In the genomic region with DNA sequence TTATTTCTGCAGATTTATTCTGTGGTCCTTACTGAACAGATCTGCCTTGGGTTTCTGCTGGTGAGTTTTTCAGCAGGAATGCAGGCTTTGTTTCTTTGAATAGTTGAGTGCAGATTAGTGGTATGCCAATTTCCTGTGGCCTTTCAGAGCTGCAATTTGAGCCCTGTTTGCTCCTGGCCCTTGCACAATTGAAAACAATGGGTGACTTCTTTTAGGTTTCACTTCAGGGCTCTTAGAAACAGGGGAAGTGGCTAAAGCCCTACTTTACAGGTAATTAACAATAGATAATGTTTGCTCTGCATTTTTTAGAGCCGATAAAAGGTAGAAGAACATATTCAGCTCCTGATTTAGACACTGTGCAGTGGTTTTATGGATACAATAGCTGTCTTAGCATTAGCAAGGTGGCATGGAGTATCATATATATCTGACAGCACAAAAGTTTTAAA, we compare ENCODE assay signal across 1 cellular context.
TF ChIP-seq lines count a peak whose summit lies in the region.

No MANE protein-coding gene starts in this region.

TF ChIP-seq in HepG2, 621 proteins besides CTCF, POLR2A, EP300 and RAD21 (continued from another document and continues in another):
- TF ChIP-seq, protein P1, sequence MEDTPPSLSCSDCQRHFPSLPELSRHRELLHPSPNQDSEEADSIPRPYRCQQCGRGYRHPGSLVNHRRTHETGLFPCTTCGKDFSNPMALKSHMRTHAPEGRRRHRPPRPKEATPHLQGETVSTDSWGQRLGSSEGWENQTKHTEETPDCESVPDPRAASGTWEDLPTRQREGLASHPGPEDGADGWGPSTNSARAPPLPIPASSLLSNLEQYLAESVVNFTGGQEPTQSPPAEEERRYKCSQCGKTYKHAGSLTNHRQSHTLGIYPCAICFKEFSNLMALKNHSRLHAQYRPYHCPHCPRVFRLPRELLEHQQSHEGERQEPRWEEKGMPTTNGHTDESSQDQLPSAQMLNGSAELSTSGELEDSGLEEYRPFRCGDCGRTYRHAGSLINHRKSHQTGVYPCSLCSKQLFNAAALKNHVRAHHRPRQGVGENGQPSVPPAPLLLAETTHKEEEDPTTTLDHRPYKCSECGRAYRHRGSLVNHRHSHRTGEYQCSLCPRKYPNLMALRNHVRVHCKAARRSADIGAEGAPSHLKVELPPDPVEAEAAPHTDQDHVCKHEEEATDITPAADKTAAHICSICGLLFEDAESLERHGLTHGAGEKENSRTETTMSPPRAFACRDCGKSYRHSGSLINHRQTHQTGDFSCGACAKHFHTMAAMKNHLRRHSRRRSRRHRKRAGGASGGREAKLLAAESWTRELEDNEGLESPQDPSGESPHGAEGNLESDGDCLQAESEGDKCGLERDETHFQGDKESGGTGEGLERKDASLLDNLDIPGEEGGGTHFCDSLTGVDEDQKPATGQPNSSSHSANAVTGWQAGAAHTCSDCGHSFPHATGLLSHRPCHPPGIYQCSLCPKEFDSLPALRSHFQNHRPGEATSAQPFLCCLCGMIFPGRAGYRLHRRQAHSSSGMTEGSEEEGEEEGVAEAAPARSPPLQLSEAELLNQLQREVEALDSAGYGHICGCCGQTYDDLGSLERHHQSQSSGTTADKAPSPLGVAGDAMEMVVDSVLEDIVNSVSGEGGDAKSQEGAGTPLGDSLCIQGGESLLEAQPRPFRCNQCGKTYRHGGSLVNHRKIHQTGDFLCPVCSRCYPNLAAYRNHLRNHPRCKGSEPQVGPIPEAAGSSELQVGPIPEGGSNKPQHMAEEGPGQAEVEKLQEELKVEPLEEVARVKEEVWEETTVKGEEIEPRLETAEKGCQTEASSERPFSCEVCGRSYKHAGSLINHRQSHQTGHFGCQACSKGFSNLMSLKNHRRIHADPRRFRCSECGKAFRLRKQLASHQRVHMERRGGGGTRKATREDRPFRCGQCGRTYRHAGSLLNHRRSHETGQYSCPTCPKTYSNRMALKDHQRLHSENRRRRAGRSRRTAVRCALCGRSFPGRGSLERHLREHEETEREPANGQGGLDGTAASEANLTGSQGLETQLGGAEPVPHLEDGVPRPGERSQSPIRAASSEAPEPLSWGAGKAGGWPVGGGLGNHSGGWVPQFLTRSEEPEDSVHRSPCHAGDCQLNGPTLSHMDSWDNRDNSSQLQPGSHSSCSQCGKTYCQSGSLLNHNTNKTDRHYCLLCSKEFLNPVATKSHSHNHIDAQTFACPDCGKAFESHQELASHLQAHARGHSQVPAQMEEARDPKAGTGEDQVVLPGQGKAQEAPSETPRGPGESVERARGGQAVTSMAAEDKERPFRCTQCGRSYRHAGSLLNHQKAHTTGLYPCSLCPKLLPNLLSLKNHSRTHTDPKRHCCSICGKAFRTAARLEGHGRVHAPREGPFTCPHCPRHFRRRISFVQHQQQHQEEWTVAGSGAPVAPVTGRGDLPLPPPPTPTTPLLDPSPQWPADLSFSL (CRISPR knock-in tag; IDR thresholded peaks at IDR 0.05): 0 out of 2 replicates have a peak, but pooled peaks have one; percentile 34
- TF ChIP-seq, protein P2, sequence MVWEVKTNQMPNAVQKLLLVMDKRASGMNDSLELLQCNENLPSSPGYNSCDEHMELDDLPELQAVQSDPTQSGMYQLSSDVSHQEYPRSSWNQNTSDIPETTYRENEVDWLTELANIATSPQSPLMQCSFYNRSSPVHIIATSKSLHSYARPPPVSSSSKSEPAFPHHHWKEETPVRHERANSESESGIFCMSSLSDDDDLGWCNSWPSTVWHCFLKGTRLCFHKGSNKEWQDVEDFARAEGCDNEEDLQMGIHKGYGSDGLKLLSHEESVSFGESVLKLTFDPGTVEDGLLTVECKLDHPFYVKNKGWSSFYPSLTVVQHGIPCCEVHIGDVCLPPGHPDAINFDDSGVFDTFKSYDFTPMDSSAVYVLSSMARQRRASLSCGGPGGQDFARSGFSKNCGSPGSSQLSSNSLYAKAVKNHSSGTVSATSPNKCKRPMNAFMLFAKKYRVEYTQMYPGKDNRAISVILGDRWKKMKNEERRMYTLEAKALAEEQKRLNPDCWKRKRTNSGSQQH (CRISPR knock-in tag; IDR thresholded peaks at IDR 0.05; ENCODE audit: low read depth): no peak
- TF ChIP-seq RXRA (CRISPR knock-in tag; IDR thresholded peaks at IDR 0.05) (peak; percentile 30; the same call in 1 of the 2 replicates), ASH2L (IDR thresholded peaks at IDR 0.05; ENCODE audit: insufficient read length, low read depth, low read length) (peak; percentile 65), XRCC5 (optimal IDR thresholded peaks at IDR 0.05; ENCODE audit: low read length) (peak; percentile 37), ZNF510 (CRISPR knock-in tag; IDR thresholded peaks at IDR 0.05; ENCODE audit: low read depth) (no peak), ZNF232 (CRISPR knock-in tag; IDR thresholded peaks at IDR 0.05; ENCODE audit: borderline replicate concordance) (peak; percentile 35; the same call in 1 of the 2 replicates), ZNF768 (CRISPR knock-in tag; IDR thresholded peaks at IDR 0.05) (no peak), NR2F1 (CRISPR knock-in tag; IDR thresholded peaks at IDR 0.05) (peak in 1 of 2 experiments; percentile 11; a peak in 1 of 4 replicates), ZC3H13 (CRISPR knock-in tag; IDR thresholded peaks at IDR 0.05) (no peak; the same call in 1 of the 2 replicates), ZNF839 (CRISPR knock-in tag; IDR thresholded peaks at IDR 0.05; ENCODE audit: borderline replicate concordance) (no peak), NR2F2 (IDR thresholded peaks at IDR 0.05; ENCODE audit: borderline replicate concordance, low read depth) (peak; percentile 81), MLLT10 (CRISPR knock-in tag; IDR thresholded peaks at IDR 0.05) (no peak), MTF1 (CRISPR knock-in tag; IDR thresholded peaks at IDR 0.05) (no peak), JUN (CRISPR knock-in tag; IDR thresholded peaks at IDR 0.05) (peak; percentile 46; the same call in 1 of the 2 replicates), CAMTA2 (CRISPR knock-in tag; IDR thresholded peaks at IDR 0.05; ENCODE audit: borderline replicate concordance) (no peak), RARA (CRISPR knock-in tag; IDR thresholded peaks at IDR 0.05) (peak; percentile 76), NFE2L2 (IDR thresholded peaks at IDR 0.05; ENCODE audit: low read length) (no peak), PITX1 (CRISPR knock-in tag; IDR thresholded peaks at IDR 0.05) (peak; percentile 91), ELF1 (CRISPR knock-in tag; IDR thresholded peaks at IDR 0.05) (no peak), CENPX (CRISPR knock-in tag; IDR thresholded peaks at IDR 0.05) (no peak), ZNF460 (CRISPR knock-in tag; IDR thresholded peaks at IDR 0.05; ENCODE audit: borderline replicate concordance) (no peak), GABPB1 (CRISPR knock-in tag; IDR thresholded peaks at IDR 0.05) (peak; percentile 30; the same call in 1 of the 2 replicates), ZFYVE20 (CRISPR knock-in tag; IDR thresholded peaks at IDR 0.05; ENCODE audit: borderline replicate concordance, low read depth) (no peak), ZNF773 (CRISPR knock-in tag; IDR thresholded peaks at IDR 0.05; ENCODE audit: borderline replicate concordance) (no peak), NFKBIZ (CRISPR knock-in tag; IDR thresholded peaks at IDR 0.05) (0 out of 2 replicates have a peak, but pooled peaks have one; percentile 47), KAT8 (CRISPR knock-in tag; IDR thresholded peaks at IDR 0.05) (peak; percentile 72), ZNF3 (CRISPR knock-in tag; IDR thresholded peaks at IDR 0.05) (peak; percentile 90), SMAD3 (CRISPR knock-in tag; IDR thresholded peaks at IDR 0.05) (peak; percentile 66; the same call in 1 of the 2 replicates), ZNF124 (CRISPR knock-in tag; IDR thresholded peaks at IDR 0.05) (0 out of 2 replicates have a peak, but pooled peaks have one; percentile 27), ISX (CRISPR knock-in tag; conservative IDR thresholded peaks at IDR 0.05) (no peak), MBD4 (IDR thresholded peaks at IDR 0.05; ENCODE audit: borderline replicate concordance, low read length) (peak; percentile 88)
- TF ChIP-seq, protein P3, sequence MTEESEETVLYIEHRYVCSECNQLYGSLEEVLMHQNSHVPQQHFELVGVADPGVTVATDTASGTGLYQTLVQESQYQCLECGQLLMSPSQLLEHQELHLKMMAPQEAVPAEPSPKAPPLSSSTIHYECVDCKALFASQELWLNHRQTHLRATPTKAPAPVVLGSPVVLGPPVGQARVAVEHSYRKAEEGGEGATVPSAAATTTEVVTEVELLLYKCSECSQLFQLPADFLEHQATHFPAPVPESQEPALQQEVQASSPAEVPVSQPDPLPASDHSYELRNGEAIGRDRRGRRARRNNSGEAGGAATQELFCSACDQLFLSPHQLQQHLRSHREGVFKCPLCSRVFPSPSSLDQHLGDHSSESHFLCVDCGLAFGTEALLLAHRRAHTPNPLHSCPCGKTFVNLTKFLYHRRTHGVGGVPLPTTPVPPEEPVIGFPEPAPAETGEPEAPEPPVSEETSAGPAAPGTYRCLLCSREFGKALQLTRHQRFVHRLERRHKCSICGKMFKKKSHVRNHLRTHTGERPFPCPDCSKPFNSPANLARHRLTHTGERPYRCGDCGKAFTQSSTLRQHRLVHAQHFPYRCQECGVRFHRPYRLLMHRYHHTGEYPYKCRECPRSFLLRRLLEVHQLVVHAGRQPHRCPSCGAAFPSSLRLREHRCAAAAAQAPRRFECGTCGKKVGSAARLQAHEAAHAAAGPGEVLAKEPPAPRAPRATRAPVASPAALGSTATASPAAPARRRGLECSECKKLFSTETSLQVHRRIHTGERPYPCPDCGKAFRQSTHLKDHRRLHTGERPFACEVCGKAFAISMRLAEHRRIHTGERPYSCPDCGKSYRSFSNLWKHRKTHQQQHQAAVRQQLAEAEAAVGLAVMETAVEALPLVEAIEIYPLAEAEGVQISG (CRISPR knock-in tag; IDR thresholded peaks at IDR 0.05): 0 out of 2 replicates have a peak, but pooled peaks have one; percentile 23
- TF ChIP-seq, protein P4, sequence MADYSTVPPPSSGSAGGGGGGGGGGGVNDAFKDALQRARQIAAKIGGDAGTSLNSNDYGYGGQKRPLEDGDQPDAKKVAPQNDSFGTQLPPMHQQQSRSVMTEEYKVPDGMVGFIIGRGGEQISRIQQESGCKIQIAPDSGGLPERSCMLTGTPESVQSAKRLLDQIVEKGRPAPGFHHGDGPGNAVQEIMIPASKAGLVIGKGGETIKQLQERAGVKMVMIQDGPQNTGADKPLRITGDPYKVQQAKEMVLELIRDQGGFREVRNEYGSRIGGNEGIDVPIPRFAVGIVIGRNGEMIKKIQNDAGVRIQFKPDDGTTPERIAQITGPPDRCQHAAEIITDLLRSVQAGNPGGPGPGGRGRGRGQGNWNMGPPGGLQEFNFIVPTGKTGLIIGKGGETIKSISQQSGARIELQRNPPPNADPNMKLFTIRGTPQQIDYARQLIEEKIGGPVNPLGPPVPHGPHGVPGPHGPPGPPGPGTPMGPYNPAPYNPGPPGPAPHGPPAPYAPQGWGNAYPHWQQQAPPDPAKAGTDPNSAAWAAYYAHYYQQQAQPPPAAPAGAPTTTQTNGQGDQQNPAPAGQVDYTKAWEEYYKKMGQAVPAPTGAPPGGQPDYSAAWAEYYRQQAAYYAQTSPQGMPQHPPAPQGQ (CRISPR knock-in tag; IDR thresholded peaks at IDR 0.05; ENCODE audit: borderline replicate concordance): no peak
- TF ChIP-seq, protein P5, sequence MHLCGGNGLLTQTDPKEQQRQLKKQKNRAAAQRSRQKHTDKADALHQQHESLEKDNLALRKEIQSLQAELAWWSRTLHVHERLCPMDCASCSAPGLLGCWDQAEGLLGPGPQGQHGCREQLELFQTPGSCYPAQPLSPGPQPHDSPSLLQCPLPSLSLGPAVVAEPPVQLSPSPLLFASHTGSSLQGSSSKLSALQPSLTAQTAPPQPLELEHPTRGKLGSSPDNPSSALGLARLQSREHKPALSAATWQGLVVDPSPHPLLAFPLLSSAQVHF (CRISPR knock-in tag; IDR thresholded peaks at IDR 0.05): no peak
- TF ChIP-seq, protein P6, sequence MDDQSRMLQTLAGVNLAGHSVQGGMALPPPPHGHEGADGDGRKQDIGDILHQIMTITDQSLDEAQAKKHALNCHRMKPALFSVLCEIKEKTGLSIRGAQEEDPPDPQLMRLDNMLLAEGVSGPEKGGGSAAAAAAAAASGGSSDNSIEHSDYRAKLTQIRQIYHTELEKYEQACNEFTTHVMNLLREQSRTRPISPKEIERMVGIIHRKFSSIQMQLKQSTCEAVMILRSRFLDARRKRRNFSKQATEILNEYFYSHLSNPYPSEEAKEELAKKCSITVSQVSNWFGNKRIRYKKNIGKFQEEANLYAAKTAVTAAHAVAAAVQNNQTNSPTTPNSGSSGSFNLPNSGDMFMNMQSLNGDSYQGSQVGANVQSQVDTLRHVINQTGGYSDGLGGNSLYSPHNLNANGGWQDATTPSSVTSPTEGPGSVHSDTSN (CRISPR knock-in tag; IDR thresholded peaks at IDR 0.05; ENCODE audit: borderline replicate concordance): no peak
- TF ChIP-seq, protein P7, sequence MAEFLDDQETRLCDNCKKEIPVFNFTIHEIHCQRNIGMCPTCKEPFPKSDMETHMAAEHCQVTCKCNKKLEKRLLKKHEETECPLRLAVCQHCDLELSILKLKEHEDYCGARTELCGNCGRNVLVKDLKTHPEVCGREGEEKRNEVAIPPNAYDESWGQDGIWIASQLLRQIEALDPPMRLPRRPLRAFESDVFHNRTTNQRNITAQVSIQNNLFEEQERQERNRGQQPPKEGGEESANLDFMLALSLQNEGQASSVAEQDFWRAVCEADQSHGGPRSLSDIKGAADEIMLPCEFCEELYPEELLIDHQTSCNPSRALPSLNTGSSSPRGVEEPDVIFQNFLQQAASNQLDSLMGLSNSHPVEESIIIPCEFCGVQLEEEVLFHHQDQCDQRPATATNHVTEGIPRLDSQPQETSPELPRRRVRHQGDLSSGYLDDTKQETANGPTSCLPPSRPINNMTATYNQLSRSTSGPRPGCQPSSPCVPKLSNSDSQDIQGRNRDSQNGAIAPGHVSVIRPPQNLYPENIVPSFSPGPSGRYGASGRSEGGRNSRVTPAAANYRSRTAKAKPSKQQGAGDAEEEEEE (CRISPR knock-in tag; IDR thresholded peaks at IDR 0.05; ENCODE audit: borderline replicate concordance): no peak
- TF ChIP-seq, protein P8, sequence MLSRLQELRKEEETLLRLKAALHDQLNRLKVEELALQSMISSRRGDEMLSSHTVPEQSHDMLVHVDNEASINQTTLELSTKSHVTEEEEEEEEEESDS (CRISPR knock-in tag; IDR thresholded peaks at IDR 0.05; ENCODE audit: borderline replicate concordance): no peak
- TF ChIP-seq, protein P9, sequence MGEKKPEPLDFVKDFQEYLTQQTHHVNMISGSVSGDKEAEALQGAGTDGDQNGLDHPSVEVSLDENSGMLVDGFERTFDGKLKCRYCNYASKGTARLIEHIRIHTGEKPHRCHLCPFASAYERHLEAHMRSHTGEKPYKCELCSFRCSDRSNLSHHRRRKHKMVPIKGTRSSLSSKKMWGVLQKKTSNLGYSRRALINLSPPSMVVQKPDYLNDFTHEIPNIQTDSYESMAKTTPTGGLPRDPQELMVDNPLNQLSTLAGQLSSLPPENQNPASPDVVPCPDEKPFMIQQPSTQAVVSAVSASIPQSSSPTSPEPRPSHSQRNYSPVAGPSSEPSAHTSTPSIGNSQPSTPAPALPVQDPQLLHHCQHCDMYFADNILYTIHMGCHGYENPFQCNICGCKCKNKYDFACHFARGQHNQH (CRISPR knock-in tag; IDR thresholded peaks at IDR 0.05): peak; percentile 47; the same call in 1 of the 2 replicates
